Comparison of ENCODE assay signal across 18 cellular contexts in genomic region chr3:186216903-186217819, GRCh38.
DNase-seq lines count a peak whose midpoint lies in the region; ATAC-seq, FAIRE-seq and TF ChIP-seq lines count a peak whose summit lies in the region.
"Had no signal": no experiment of that assay in that cellular context is flagged by ENCODE, and none has a peak within 500 bp of the region (broad histone marks: within the 10 kb centered on the region; RNA-seq: fewer than 3 reads in every experiment).

No MANE protein-coding gene starts in this region.

- H3K27ac ChIP-seq in cingulate gyrus (ENCODE audit: low read depth, low read length) (peak overlapping the region; percentile 4), WERI-Rb-1 (no peak overlapping the region)
- H3K27ac ChIP-seq: 22Rv1, HL-60, transverse colon had no signal

- DNase-seq in DMS 273 (lab: John Stamatoyannopoulos, UW; ENCODE audit: unreplicated experiment) = peak; percentile 49
- DNase-seq in DMS 273 treated with DMSO at 0.1 percent for 48 hours (lab: John Stamatoyannopoulos, UW) = no peak
- DNase-seq in GM19239 (ENCODE audit: insufficient read length, low spot score) = no peak
- peak; percentile 28 for DNase-seq in M059J (ENCODE audit: low read depth)
- DNase-seq in WERI-Rb-1 = no peak
- no peak for DNase-seq in germinal center (ENCODE audit: low spot score)
- DNase-seq: activated CD4-positive, CD25-positive, alpha-beta regulatory T cell treated with anti-CD3 and anti-CD28 coated beads, Interleukin-2, amount 50 U/mL, for 72 hours; activated gamma-delta T cell treated with Interleukin-2 at 50 U/mL for 16 hours; kidney; midbrain; NCI-H187; NCI-H748 treated with DMSO at 0.1 percent for 48 hours; occipital lobe; transverse colon had no signal

- H3K9me3 ChIP-seq in WERI-Rb-1 (ENCODE audit: severe bottlenecking) = no peaks in the 10 kb centered on the region
- H3K9me3 ChIP-seq: transverse colon had no signal

- peak; percentile 18 for FAIRE-seq in GM19239 (lab: Jason Lieb, UNC)
- FAIRE-seq: kidney had no signal

- no peaks in the 10 kb centered on the region for H3K36me3 ChIP-seq in WERI-Rb-1
- H3K36me3 ChIP-seq: transverse colon had no signal

- no peak overlapping the region for H3K4me3 ChIP-seq in WERI-Rb-1 (ENCODE audit: low read depth, low read length)
- H3K4me3 ChIP-seq: transverse colon had no signal

- TF ChIP-seq CTCF in WERI-Rb-1 (IDR thresholded peaks at IDR 0.05; ENCODE audit: low read depth, low read length) = no peak

- H3K27me3 ChIP-seq in WERI-Rb-1 (ENCODE audit: insufficient read depth, low read depth, severe bottlenecking) = no peaks in the 10 kb centered on the region
- H3K27me3 ChIP-seq: transverse colon had no signal

- ATAC-seq in GM21619 (IDR thresholded peaks at IDR 0.05; ENCODE audit: unreplicated experiment) = no peak

Comparison
In these comparisons a context has a peak if more than half of its experiments do, and no peak if none do; other contexts are left out.
1. DNase-seq: peak in DMS 273 (single experiment) and M059J (single experiment); none in DMS 273 treated with DMSO at 0.1 percent for 48 hours (single experiment), GM19239 (single experiment), WERI-Rb-1 (single experiment) and germinal center (single experiment).